ENCODE assay signal across 1 cellular context in the genomic region with DNA sequence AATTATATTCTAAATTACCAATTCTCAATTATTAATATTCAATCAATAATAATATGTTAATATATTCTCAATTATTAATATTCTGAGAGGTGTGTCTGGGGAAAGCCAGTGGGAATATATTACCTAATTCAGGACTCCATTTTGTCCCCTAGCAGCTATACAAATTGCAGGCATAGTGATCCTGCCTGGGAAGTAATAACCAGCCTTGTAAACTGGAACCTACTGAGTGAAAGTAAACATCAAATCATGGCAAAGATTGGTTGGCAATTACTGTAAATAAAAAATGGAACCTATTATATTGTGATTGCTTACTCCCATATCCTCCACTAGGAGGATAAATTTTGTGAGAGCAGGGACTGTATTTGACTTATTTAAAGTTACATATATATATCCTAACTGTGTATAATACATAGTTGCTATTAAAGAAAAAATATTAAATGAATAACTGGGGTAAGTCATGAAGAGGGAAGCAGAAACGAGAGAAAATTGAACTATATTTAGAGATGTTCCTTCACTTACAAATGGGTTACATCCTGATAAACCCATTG.
TF ChIP-seq lines count a peak whose summit lies in the region.

No MANE protein-coding gene starts in this region.

TF ChIP-seq in HEK293, 187 proteins besides CTCF, POLR2A, EP300 and RAD21 (continued from another document):
- 0 out of 2 replicates have a peak, but pooled peaks have one; percentile 15 for TF ChIP-seq GFI1B (tag by site-specific recombination; IDR thresholded peaks at IDR 0.05)
- no peak for TF ChIP-seq TCF7L2 (IDR thresholded peaks at IDR 0.05; ENCODE audit: borderline replicate concordance, low read depth, low read length)
- no peak for TF ChIP-seq ZNF404 (tag by site-specific recombination; IDR thresholded peaks at IDR 0.05)
- no peak for TF ChIP-seq ZNF555 (tag by site-specific recombination; conservative IDR thresholded peaks at IDR 0.05)
- TF ChIP-seq ZSCAN30 (tag by site-specific recombination; IDR thresholded peaks at IDR 0.05) = peak; percentile 58; the same call in 1 of the 2 replicates
- TF ChIP-seq ZNF510 (tag by site-specific recombination; IDR thresholded peaks at IDR 0.05; ENCODE audit: insufficient replicate concordance) = no peak
- TF ChIP-seq, protein P1, sequence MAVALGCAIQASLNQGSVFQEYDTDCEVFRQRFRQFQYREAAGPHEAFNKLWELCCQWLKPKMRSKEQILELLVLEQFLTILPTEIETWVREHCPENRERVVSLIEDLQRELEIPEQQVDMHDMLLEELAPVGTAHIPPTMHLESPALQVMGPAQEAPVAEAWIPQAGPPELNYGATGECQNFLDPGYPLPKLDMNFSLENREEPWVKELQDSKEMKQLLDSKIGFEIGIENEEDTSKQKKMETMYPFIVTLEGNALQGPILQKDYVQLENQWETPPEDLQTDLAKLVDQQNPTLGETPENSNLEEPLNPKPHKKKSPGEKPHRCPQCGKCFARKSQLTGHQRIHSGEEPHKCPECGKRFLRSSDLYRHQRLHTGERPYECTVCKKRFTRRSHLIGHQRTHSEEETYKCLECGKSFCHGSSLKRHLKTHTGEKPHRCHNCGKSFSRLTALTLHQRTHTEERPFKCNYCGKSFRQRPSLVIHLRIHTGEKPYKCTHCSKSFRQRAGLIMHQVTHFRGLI (tag by site-specific recombination; IDR thresholded peaks at IDR 0.05) = no peak
- no peak for TF ChIP-seq ZNF155 (tag by site-specific recombination; IDR thresholded peaks at IDR 0.05)
- TF ChIP-seq ZNF610 (tag by site-specific recombination; IDR thresholded peaks at IDR 0.05; ENCODE audit: borderline replicate concordance) = no peak
